2 cellular contexts compared by ENCODE assay signal in genomic region chr6:32178547-32179440, GRCh38.
A peak's percentile ranks its signal among the peaks of the same experiment; 100 is the strongest.
TF ChIP-seq lines count a peak whose summit lies in the region.

No MANE protein-coding gene starts in this region.

TF ChIP-seq in A549, 52 proteins besides CTCF, POLR2A, EP300 and RAD21 (continued from another document):
- TF ChIP-seq USF2 (IDR thresholded peaks at IDR 0.05) (peak; percentile 34; the same call in 1 of the 2 replicates), ZSCAN20 (CRISPR knock-in tag; IDR thresholded peaks at IDR 0.05) (no peak)

TF ChIP-seq in HCT116, 20 proteins besides CTCF, POLR2A, EP300 and RAD21:
- TF ChIP-seq REST (IDR thresholded peaks at IDR 0.05; ENCODE audit: low read depth): no peak
- TF ChIP-seq POLR2AphosphoS5 (IDR thresholded peaks at IDR 0.05; ENCODE audit: low read depth, low read length): no peak
- no peak for TF ChIP-seq EZH2phosphoT487 (IDR thresholded peaks at IDR 0.05; ENCODE audit: borderline replicate concordance)
- no peak for TF ChIP-seq ZBTB33 (IDR thresholded peaks at IDR 0.05; ENCODE audit: extremely low read depth, insufficient replicate concordance, low read length)
- no peak for TF ChIP-seq MAX (IDR thresholded peaks at IDR 0.05)
- no peak for TF ChIP-seq ZNF274 (IDR thresholded peaks at IDR 0.05; ENCODE audit: low read depth, low read length)
- TF ChIP-seq ELF1 (IDR thresholded peaks at IDR 0.05; ENCODE audit: borderline replicate concordance, low read depth): no peak
- TF ChIP-seq EZH2 (IDR thresholded peaks at IDR 0.05): no peak
- no peak for TF ChIP-seq TCF7L2 (IDR thresholded peaks at IDR 0.05; ENCODE audit: borderline replicate concordance, extremely low read depth, insufficient read depth, insufficient read length)
- no peak for TF ChIP-seq ZFX (IDR thresholded peaks at IDR 0.05)
- TF ChIP-seq EGR1 (IDR thresholded peaks at IDR 0.05; ENCODE audit: low read depth): no peak
- TF ChIP-seq SRF (IDR thresholded peaks at IDR 0.05; ENCODE audit: low read depth): no peak
- TF ChIP-seq YY1 (IDR thresholded peaks at IDR 0.05; ENCODE audit: extremely low read depth, insufficient replicate concordance, low read depth, low read length): no peak
- no peak for TF ChIP-seq CEBPB (IDR thresholded peaks at IDR 0.05; ENCODE audit: low read depth)
- TF ChIP-seq SIN3A (IDR thresholded peaks at IDR 0.05; ENCODE audit: low read depth): no peak
- no peak for TF ChIP-seq FOSL1 (IDR thresholded peaks at IDR 0.05; ENCODE audit: low read depth)
TF ChIP-seq in HCT116: peak in this region for 0.
